In the genomic region with DNA sequence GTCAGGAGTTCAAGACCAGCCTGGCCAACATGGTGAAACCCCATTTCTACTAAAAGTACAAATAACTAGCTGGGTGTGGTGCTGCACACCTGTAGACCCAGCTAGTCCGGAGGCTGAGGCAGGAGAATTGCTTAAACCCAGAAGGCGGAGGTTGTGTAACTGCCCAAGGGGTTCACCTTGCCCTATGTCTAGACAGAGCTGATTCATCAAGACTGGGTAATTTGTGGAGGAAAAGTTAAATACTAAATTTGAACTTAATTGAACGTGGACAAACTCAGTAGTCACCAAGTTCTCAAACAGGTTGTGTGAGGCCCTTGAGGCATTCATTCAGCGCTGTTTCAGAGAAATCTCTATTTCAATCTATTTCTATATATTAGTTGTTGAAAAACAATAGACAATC, we compare ENCODE assay signal across 1 cellular context.
TF ChIP-seq lines count a peak whose summit lies in the region.

No MANE protein-coding gene starts in this region.

TF ChIP-seq in GM23338, 12 proteins besides CTCF, POLR2A, EP300 and RAD21:
- TF ChIP-seq NANOG (IDR thresholded peaks at IDR 0.05; ENCODE audit: borderline replicate concordance) = no peak
- TF ChIP-seq, protein P1, sequence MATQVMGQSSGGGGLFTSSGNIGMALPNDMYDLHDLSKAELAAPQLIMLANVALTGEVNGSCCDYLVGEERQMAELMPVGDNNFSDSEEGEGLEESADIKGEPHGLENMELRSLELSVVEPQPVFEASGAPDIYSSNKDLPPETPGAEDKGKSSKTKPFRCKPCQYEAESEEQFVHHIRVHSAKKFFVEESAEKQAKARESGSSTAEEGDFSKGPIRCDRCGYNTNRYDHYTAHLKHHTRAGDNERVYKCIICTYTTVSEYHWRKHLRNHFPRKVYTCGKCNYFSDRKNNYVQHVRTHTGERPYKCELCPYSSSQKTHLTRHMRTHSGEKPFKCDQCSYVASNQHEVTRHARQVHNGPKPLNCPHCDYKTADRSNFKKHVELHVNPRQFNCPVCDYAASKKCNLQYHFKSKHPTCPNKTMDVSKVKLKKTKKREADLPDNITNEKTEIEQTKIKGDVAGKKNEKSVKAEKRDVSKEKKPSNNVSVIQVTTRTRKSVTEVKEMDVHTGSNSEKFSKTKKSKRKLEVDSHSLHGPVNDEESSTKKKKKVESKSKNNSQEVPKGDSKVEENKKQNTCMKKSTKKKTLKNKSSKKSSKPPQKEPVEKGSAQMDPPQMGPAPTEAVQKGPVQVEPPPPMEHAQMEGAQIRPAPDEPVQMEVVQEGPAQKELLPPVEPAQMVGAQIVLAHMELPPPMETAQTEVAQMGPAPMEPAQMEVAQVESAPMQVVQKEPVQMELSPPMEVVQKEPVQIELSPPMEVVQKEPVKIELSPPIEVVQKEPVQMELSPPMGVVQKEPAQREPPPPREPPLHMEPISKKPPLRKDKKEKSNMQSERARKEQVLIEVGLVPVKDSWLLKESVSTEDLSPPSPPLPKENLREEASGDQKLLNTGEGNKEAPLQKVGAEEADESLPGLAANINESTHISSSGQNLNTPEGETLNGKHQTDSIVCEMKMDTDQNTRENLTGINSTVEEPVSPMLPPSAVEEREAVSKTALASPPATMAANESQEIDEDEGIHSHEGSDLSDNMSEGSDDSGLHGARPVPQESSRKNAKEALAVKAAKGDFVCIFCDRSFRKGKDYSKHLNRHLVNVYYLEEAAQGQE (IDR thresholded peaks at IDR 0.05; ENCODE audit: unreplicated experiment) = no peak
- no peak for TF ChIP-seq ZNF331 (CRISPR knock-in tag; IDR thresholded peaks at IDR 0.05; ENCODE audit: low read depth)
- TF ChIP-seq, protein P2, sequence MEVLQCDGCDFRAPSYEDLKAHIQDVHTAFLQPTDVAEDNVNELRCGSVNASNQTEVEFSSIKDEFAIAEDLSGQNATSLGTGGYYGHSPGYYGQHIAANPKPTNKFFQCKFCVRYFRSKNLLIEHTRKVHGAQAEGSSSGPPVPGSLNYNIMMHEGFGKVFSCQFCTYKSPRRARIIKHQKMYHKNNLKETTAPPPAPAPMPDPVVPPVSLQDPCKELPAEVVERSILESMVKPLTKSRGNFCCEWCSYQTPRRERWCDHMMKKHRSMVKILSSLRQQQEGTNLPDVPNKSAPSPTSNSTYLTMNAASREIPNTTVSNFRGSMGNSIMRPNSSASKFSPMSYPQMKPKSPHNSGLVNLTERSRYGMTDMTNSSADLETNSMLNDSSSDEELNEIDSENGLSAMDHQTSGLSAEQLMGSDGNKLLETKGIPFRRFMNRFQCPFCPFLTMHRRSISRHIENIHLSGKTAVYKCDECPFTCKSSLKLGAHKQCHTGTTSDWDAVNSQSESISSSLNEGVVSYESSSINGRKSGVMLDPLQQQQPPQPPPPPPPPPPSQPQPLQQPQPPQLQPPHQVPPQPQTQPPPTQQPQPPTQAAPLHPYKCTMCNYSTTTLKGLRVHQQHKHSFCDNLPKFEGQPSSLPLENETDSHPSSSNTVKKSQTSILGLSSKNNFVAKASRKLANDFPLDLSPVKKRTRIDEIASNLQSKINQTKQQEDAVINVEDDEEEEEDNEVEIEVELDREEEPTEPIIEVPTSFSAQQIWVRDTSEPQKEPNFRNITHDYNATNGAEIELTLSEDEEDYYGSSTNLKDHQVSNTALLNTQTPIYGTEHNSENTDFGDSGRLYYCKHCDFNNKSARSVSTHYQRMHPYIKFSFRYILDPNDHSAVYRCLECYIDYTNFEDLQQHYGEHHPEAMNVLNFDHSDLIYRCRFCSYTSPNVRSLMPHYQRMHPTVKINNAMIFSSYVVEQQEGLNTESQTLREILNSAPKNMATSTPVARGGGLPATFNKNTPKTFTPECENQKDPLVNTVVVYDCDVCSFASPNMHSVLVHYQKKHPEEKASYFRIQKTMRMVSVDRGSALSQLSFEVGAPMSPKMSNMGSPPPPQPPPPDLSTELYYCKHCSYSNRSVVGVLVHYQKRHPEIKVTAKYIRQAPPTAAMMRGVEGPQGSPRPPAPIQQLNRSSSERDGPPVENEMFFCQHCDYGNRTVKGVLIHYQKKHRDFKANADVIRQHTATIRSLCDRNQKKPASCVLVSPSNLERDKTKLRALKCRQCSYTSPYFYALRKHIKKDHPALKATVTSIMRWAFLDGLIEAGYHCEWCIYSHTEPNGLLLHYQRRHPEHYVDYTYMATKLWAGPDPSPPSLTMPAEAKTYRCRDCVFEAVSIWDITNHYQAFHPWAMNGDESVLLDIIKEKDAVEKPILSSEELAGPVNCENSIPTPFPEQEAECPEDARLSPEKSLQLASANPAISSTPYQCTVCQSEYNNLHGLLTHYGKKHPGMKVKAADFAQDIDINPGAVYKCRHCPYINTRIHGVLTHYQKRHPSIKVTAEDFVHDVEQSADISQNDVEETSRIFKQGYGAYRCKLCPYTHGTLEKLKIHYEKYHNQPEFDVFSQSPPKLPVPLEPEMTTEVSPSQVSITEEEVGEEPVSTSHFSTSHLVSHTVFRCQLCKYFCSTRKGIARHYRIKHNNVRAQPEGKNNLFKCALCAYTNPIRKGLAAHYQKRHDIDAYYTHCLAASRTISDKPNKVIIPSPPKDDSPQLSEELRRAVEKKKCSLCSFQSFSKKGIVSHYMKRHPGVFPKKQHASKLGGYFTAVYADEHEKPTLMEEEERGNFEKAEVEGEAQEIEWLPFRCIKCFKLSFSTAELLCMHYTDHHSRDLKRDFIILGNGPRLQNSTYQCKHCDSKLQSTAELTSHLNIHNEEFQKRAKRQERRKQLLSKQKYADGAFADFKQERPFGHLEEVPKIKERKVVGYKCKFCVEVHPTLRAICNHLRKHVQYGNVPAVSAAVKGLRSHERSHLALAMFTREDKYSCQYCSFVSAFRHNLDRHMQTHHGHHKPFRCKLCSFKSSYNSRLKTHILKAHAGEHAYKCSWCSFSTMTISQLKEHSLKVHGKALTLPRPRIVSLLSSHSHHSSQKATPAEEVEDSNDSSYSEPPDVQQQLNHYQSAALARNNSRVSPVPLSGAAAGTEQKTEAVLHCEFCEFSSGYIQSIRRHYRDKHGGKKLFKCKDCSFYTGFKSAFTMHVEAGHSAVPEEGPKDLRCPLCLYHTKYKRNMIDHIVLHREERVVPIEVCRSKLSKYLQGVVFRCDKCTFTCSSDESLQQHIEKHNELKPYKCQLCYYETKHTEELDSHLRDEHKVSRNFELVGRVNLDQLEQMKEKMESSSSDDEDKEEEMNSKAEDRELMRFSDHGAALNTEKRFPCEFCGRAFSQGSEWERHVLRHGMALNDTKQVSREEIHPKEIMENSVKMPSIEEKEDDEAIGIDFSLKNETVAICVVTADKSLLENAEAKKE (CRISPR knock-in tag; IDR thresholded peaks at IDR 0.05) = no peak
- no peak for TF ChIP-seq STAT1 (IDR thresholded peaks at IDR 0.05; ENCODE audit: unreplicated experiment)
- TF ChIP-seq JUNB (IDR thresholded peaks at IDR 0.05; ENCODE audit: unreplicated experiment) = no peak
- no peak for TF ChIP-seq POLR2AphosphoS5 (IDR thresholded peaks at IDR 0.05; ENCODE audit: low read depth)
- no peak for TF ChIP-seq CREB1 (CRISPR knock-in tag; IDR thresholded peaks at IDR 0.05; ENCODE audit: low read depth)
- no peak for TF ChIP-seq EZH2 (IDR thresholded peaks at IDR 0.05; ENCODE audit: low read depth, unreplicated experiment)
- no peak for TF ChIP-seq ZNF114 (CRISPR knock-in tag; IDR thresholded peaks at IDR 0.05)
- no peak for TF ChIP-seq EZH2phosphoT487 (IDR thresholded peaks at IDR 0.05; ENCODE audit: unreplicated experiment)
- TF ChIP-seq, protein P3, sequence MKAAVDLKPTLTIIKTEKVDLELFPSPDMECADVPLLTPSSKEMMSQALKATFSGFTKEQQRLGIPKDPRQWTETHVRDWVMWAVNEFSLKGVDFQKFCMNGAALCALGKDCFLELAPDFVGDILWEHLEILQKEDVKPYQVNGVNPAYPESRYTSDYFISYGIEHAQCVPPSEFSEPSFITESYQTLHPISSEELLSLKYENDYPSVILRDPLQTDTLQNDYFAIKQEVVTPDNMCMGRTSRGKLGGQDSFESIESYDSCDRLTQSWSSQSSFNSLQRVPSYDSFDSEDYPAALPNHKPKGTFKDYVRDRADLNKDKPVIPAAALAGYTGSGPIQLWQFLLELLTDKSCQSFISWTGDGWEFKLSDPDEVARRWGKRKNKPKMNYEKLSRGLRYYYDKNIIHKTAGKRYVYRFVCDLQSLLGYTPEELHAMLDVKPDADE (IDR thresholded peaks at IDR 0.05) = no peak
TF ChIP-seq in GM23338: peak in this region for 0.
